Comparison of ENCODE assay signal across 10 cellular contexts in the genomic region with DNA sequence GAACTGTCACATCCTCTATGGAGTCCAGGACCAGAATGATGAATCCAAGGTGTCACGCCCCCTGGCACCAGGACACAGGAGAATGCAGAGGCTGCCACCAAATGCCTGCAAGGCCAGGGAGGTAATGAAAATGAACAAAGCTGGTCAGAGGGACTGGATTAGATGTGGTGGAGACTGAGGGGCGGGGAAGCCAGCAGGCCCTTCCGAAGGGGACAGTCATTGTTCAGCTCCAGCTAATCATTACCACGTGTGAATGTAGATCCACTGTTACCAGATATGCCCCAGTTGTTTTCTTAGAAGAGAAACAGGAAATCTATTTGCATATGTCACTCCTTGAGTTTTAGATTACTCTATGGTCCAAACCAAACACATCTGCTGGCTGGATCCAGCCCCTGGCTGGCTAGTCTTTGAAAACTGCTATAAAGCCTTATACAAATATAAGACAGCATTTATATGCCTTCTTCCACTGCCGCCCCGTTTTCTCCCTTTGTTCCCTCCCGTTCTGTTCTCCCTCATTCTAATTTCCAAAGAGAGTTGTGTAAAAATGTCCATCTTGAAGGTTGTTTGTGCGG. TPM values are rescaled to one million over a fixed set of nuclear protein-coding genes. Genes with fewer than 3 reads are reported as not detected.
DNase-seq lines count a peak whose midpoint lies in the region; ATAC-seq and TF ChIP-seq lines count a peak whose summit lies in the region.
"Had no signal": no experiment of that assay in that cellular context is flagged by ENCODE, and none has a peak within 500 bp of the region (broad histone marks: within the 10 kb centered on the region; RNA-seq: fewer than 3 reads in every experiment).

No MANE protein-coding gene starts in this region.

- ATAC-seq in GM21619 (IDR thresholded peaks at IDR 0.05; ENCODE audit: unreplicated experiment) (peak; percentile 85), natural killer cell (no peak)
- no peak for ATAC-seq in CD4-positive, alpha-beta T cell (ENCODE audit: poor library complexity)

- H3K27me3 Mint-ChIP-seq in natural killer cell (ENCODE audit: low read depth in 2 of 2) = peaks cover 6 to 13% of the 10 kb centered on the region in 2 donors
- H3K27me3 Mint-ChIP-seq in CD4-positive, alpha-beta T cell = peaks cover 1% of the 10 kb centered on the region

- POLR2A ChIA-PET in CD4-positive, alpha-beta T cell (lab: Charles Lee) = no interaction called here

- no peak overlapping the region for H3K4me3 Mint-ChIP-seq in natural killer cell
- no peak overlapping the region for H3K4me3 Mint-ChIP-seq in CD4-positive, alpha-beta T cell
- H3K4me3 Mint-ChIP-seq: central memory CD8-positive, alpha-beta T cell had no signal

- H3K9me3 ChIP-seq in CD4-positive, alpha-beta T cell (ENCODE audit: control insufficient read depth, low read length) = no peaks in the 10 kb centered on the region

- H3K27me3 ChIP-seq in CD4-positive, alpha-beta T cell (ENCODE audit: control insufficient read depth, insufficient read depth, low read length) = no peaks in the 10 kb centered on the region

- H3K36me3 Mint-ChIP-seq in natural killer cell = no peaks in the 10 kb centered on the region
- H3K36me3 Mint-ChIP-seq in CD4-positive, alpha-beta T cell (ENCODE audit: low read depth) = no peaks in the 10 kb centered on the region

- no peak for TF ChIP-seq CTCF in natural killer cell (IDR thresholded peaks at IDR 0.05)
- TF ChIP-seq CTCF in CD4-positive, alpha-beta T cell (IDR thresholded peaks at IDR 0.05) = no peak

- H3K9me3 Mint-ChIP-seq in natural killer cell = no peaks in the 10 kb centered on the region
- no peaks in the 10 kb centered on the region for H3K9me3 Mint-ChIP-seq in CD4-positive, alpha-beta T cell
- H3K9me3 Mint-ChIP-seq: central memory CD8-positive, alpha-beta T cell had no signal

- no peak overlapping the region for H3K27ac Mint-ChIP-seq in natural killer cell
- H3K27ac Mint-ChIP-seq in CD4-positive, alpha-beta T cell = no peak overlapping the region

- CTCF ChIA-PET in CD4-positive, alpha-beta T cell (lab: Charles Lee) = no interaction called here

- H3K27ac ChIP-seq in CD4-positive, alpha-beta T cell (ENCODE audit: low read depth, low read length) = no peak overlapping the region

- H3K4me1 Mint-ChIP-seq in natural killer cell = no peaks in the 10 kb centered on the region
- H3K4me1 Mint-ChIP-seq in CD4-positive, alpha-beta T cell (ENCODE audit: low read depth) = no peaks in the 10 kb centered on the region
- H3K4me1 Mint-ChIP-seq: central memory CD8-positive, alpha-beta T cell had no signal

- DNase-seq in GM03348 (ENCODE audit: low spot score) (peak; percentile 50), NCI-H2196 treated with DMSO at 0.1 percent for 48 hours (lab: John Stamatoyannopoulos, UW; ENCODE audit: unreplicated experiment) (peak; percentile 14), left kidney (ENCODE audit: low read depth, low spot score) (peak; percentile 84), natural killer cell (no peak)
- DNase-seq in activated naive CD4-positive, alpha-beta T cell (lab: John Stamatoyannopoulos, UW) = no peak
- DNase-seq in CD4-positive, alpha-beta T cell = no peak
- no peak for DNase-seq in stimulated activated naive CD4-positive, alpha-beta T cell treated with Interleukin-2 at 50 U/mL for 16 hours (lab: John Stamatoyannopoulos, UW)

- intact Hi-C loops in natural killer cell (cut with micrococcal nuclease) = no loop called here
- intact Hi-C loops in CD4-positive, alpha-beta T cell (cut with DNase I, micrococcal nuclease) = no loop called here

RNA-seq across cellular contexts. Expression of a gene that starts 14.4 kb away (rescaled TPM):
- not detected for total RNA-seq in natural killer cell
- not detected for total RNA-seq in CD4-positive, alpha-beta T cell
- total RNA-seq: HT1080 had no signal

RNA-seq across cellular contexts. Expression of a gene that starts 30.2 kb away (rescaled TPM):
- total RNA-seq in natural killer cell = under 1 TPM in 1 of 3 donors, not detected in 2; 0.10 TPM
- not detected for total RNA-seq in CD4-positive, alpha-beta T cell
- total RNA-seq: HT1080 had no signal

RNA-seq across cellular contexts. Expression of a gene that starts 52.4 kb away (rescaled TPM):
- not detected for total RNA-seq in natural killer cell
- not detected for total RNA-seq in CD4-positive, alpha-beta T cell
- total RNA-seq: HT1080 had no signal

Comparison
In these comparisons a context has a peak if more than half of its experiments do, and no peak if none do; other contexts are left out.
1. DNase-seq: peak in GM03348 (single experiment), NCI-H2196 treated with DMSO at 0.1 percent for 48 hours (single experiment) and left kidney (single experiment); none in activated naive CD4-positive, alpha-beta T cell (0 of 4), natural killer cell (single experiment), CD4-positive, alpha-beta T cell (0 of 10) and stimulated activated naive CD4-positive, alpha-beta T cell treated with Interleukin-2 at 50 U/mL for 16 hours (single experiment).